In the genomic region with DNA sequence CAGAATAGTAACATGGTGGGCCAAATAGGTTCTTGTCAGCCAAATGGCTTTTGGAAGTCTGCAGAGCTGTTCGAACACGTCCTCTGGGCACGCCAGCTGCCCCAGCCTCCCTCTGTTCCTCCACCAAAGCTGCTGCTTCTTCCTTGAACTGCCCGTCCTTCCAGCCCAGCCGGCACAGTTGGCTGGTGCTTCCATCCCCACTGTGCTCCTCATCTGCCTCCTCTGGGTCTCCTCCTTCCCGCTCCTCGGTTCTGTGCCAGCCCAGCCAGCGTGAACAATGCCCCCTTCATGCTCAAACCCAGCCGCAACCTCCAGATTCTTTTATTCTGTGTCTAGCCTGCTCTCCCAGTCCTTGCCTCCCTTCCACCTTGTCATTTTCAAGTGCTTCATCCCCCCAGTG, we compare ENCODE assay signal across 21 cellular contexts.
DNase-seq lines count a peak whose midpoint lies in the region; TF ChIP-seq lines count a peak whose summit lies in the region.
"Had no signal": no experiment of that assay in that cellular context is flagged by ENCODE, and none has a peak within 500 bp of the region (broad histone marks: within the 10 kb centered on the region; RNA-seq: fewer than 3 reads in every experiment).

No MANE protein-coding gene starts in this region.

- intact Hi-C loops in dorsolateral prefrontal cortex (cut with DNase I) (loop anchor here (1.0 to 10.0 kb wide), 5 partner anchors 115 to 399 kb away; partner anchors contain the start of genes CRTAC1 (in 2 of the 2) and R3HCC1L (in 1 of the 2)), ascending aorta (cut with DNase I) (loop anchor here (1.0 kb wide), 1 partner anchor 126 kb away; no protein-coding TSS in a partner anchor)

- H3F3A ChIP-seq in smooth muscle cell (ENCODE audit: low read depth) = no peaks in the 10 kb centered on the region

- H3K27ac ChIP-seq in dorsolateral prefrontal cortex = peak overlapping the region in 56 of 59 donors; percentile 10 to 91 (median 78)
- no peak overlapping the region for H3K27ac ChIP-seq in ascending aorta
- H3K27ac ChIP-seq in smooth muscle cell (ENCODE audit: low read depth) = no peak overlapping the region
- H3K27ac ChIP-seq: left lung, right lobe of liver, SK-N-MC, suprapubic skin had no signal

- H3K9me3 ChIP-seq in ascending aorta (no peaks in the 10 kb centered on the region), smooth muscle cell (replicated peaks; ENCODE audit: low read depth) (no peaks in the 10 kb centered on the region)
- H3K9me3 ChIP-seq: left lung, right lobe of liver, suprapubic skin had no signal

- H3K4me3 ChIP-seq in dorsolateral prefrontal cortex (peak overlapping the region in 20 of 59 donors; percentile 1 to 50 (median 24)), ascending aorta (no peak overlapping the region), smooth muscle cell (no peak overlapping the region)
- H3K4me3 ChIP-seq: left lung, right lobe of liver, SK-N-MC, suprapubic skin had no signal

- TF ChIP-seq CTCF in dorsolateral prefrontal cortex (IDR thresholded peaks at IDR 0.05 in 54 of 56, conservative IDR thresholded peaks at IDR 0.05 in 2 of 56; ENCODE audit: low read depth in 1 of 56, partially characterized antibody in 56 of 56) (peak in 21 of 56 donors; percentile 5 to 44 (median 15)), ascending aorta (IDR thresholded peaks at IDR 0.05) (no peak), smooth muscle cell (IDR thresholded peaks at IDR 0.05; ENCODE audit: borderline replicate concordance, insufficient read depth, poor library complexity, severe bottlenecking) (no peak)

- no peak overlapping the region for H2AFZ ChIP-seq in smooth muscle cell (ENCODE audit: low read depth)

- no peak overlapping the region for H3K9ac ChIP-seq in smooth muscle cell (ENCODE audit: low read depth)

- no peaks in the 10 kb centered on the region for H4K20me1 ChIP-seq in smooth muscle cell (ENCODE audit: low read depth)

- no peak overlapping the region for H3K4me2 ChIP-seq in smooth muscle cell

- no peaks in the 10 kb centered on the region for H3K79me2 ChIP-seq in smooth muscle cell (ENCODE audit: low read depth)

- WGBS in smooth muscle cell (ENCODE audit: low lambda C conversion rate) = 84% methylated on average over 9 of the region's 9 CpGs

- H3K36me3 ChIP-seq in ascending aorta (no peaks in the 10 kb centered on the region), smooth muscle cell (ENCODE audit: low read depth) (no peaks in the 10 kb centered on the region)
- H3K36me3 ChIP-seq: left lung, right lobe of liver, suprapubic skin had no signal

- no peaks in the 10 kb centered on the region for H3K27me3 ChIP-seq in dorsolateral prefrontal cortex
- H3K27me3 ChIP-seq in ascending aorta = no peaks in the 10 kb centered on the region
- peaks cover 57% of the 10 kb centered on the region for H3K27me3 ChIP-seq in smooth muscle cell (ENCODE audit: low read depth)
- H3K27me3 ChIP-seq: right lobe of liver had no signal

- H3K4me1 ChIP-seq in ascending aorta (no peaks in the 10 kb centered on the region), smooth muscle cell (ENCODE audit: low read depth) (no peaks in the 10 kb centered on the region)
- H3K4me1 ChIP-seq: left lung, right lobe of liver had no signal

- DNase-seq in C1 segment of cervical spinal cord (lab: John Stamatoyannopoulos, UW) = peak in 13 of 14 donors; percentile 24 to 84 (median 61)
- DNase-seq in NCI-H2171 treated with DMSO at 0.1 percent for 48 hours (lab: John Stamatoyannopoulos, UW) = peak; percentile 72
- peak; percentile 68 to 84 (median 78) for DNase-seq in dorsolateral prefrontal cortex
- DNase-seq in nucleus accumbens (lab: John Stamatoyannopoulos, UW) = peak in 53 of 56 donors; percentile 17 to 87 (median 69)
- DNase-seq in ascending aorta (ENCODE audit: low spot score in 2 of 2) = no peak
- no peak for DNase-seq in AG20443 (ENCODE audit: low spot score)
- DNase-seq in dedifferentiated amniotic fluid mesenchymal stem cell (ENCODE audit: extremely low spot score) = no peak
- DNase-seq in smooth muscle cell (lab: John Stamatoyannopoulos, UW; ENCODE audit: unreplicated experiment) = no peak
- DNase-seq: ACHN; activated CD4-positive, alpha-beta memory T cell treated with anti-CD3 and anti-CD28 coated beads, Interleukin-2, amount 10 ng/mL, durations not matched to agents 7 days and 5 days; activated naive CD4-positive, alpha-beta T cell; CD4-positive, CD25-positive, alpha-beta regulatory T cell; DMS153; HFFc6; IMR-90; left lung; NCI-H1436 treated with DMSO at 0.1 percent for 48 hours; NCI-H510A treated with DMSO at 0.1 percent for 48 hours had no signal

Comparison
In these comparisons a context has a peak if more than half of its experiments do, and no peak if none do; other contexts are left out.
1. DNase-seq: peak in C1 segment of cervical spinal cord (13 of 14), NCI-H2171 treated with DMSO at 0.1 percent for 48 hours (single experiment), dorsolateral prefrontal cortex (10 of 10) and nucleus accumbens (53 of 56); none in ascending aorta (0 of 2), AG20443 (single experiment), dedifferentiated amniotic fluid mesenchymal stem cell (single experiment) and smooth muscle cell (single experiment).
2. H3K27ac ChIP-seq: peak in dorsolateral prefrontal cortex (56 of 59); none in ascending aorta (0 of 2) and smooth muscle cell (single experiment).